ENCODE assay signal across 13 cellular contexts in the genomic region with DNA sequence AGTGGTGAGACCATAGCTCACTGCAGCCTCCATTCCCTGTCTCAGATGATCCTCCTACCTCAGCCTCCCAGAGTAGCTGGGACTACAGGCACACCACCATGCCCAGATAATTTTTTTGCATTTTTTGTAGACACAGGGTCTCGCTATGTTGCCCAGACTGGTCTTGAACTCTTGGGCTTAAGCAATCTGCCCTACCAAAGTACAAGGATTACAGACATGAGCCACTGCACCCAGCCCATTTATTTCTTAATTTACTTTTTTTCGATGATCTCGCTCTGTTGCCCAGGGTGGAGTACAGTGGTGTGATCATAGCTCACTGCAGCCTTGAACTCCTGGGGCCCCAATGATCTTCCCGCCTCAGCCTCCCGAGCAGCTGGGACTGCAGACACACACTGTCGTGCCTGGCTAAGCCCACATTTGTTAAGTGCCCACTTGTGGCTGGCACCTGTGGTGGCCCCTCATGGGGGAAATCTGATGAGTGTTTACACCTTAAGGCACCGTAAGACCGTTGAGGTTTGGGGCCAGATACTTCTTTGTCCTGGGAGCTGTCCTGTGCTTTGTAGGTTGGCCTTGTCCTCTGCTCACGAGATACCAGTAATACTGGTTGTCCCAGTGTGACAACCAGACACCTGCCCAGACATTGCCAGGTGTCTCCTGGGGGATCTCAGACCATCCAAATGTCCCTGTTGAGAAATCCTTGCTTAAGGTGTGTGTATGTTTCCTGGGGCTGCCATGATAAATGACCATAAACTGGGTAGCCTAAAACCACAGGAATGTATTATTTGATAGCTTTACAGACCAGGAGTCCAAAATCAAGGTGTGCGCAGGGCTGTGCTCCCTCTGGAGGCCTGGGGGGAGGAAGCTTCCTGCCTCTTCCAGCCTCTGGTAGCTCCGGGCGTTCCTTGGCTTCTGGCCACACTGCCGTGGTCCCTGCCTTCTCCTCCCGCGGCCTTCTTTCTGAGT.
A peak's percentile ranks its signal among the peaks of the same experiment; 100 is the strongest.
DNase-seq lines count a peak whose midpoint lies in the region; ATAC-seq and TF ChIP-seq lines count a peak whose summit lies in the region.
"Had no signal": no experiment of that assay in that cellular context is flagged by ENCODE, and none has a peak within 500 bp of the region (broad histone marks: within the 10 kb centered on the region; RNA-seq: fewer than 3 reads in every experiment).

No MANE protein-coding gene starts in this region.

- TF ChIP-seq CTCF in astrocyte of the spinal cord (IDR thresholded peaks at IDR 0.05; ENCODE audit: low read depth, low read length) (peak; percentile 4), neural progenitor cell (IDR thresholded peaks at IDR 0.05) (no peak)

- DNase-seq in DMS53 treated with DMSO at 0.1 percent for 48 hours (lab: John Stamatoyannopoulos, UW; ENCODE audit: unreplicated experiment) = peak; percentile 91
- peak; percentile 43 to 64 for DNase-seq in NCI-H187 (lab: John Stamatoyannopoulos, UW)
- DNase-seq in astrocyte of the spinal cord (ENCODE audit: low read depth, low spot score) = no peak
- DNase-seq in neural progenitor cell (ENCODE audit: low spot score) = no peak
- no peak for DNase-seq in GDM1 (lab: John Stamatoyannopoulos, UW)
- no peak for DNase-seq in effector CD8-positive, alpha-beta T cell (lab: John Stamatoyannopoulos, UW)
- DNase-seq: activated CD8-positive, alpha-beta memory T cell treated with anti-CD3 and anti-CD28 coated beads for 24 hours; activated naive CD8-positive, alpha-beta T cell treated with anti-CD3 and anti-CD28 coated beads for 36 hours; KBM-7; T-helper 1 cell had no signal

- no peaks in the 10 kb centered on the region for H3K27me3 ChIP-seq in neural progenitor cell

- peaks cover 32% of the 10 kb centered on the region for H3K4me1 ChIP-seq in neural progenitor cell

- no peaks in the 10 kb centered on the region for H4K20me1 ChIP-seq in neural progenitor cell (ENCODE audit: low read depth)

- peak overlapping the region; percentile 82 for H3K27ac Mint-ChIP-seq in neural progenitor cell
- H3K27ac Mint-ChIP-seq: activated naive CD8-positive, alpha-beta T cell treated with anti-CD3 and anti-CD28 coated beads for 36 hours; memory B cell had no signal

- no peak overlapping the region for H3K9ac ChIP-seq in neural progenitor cell

- in situ Hi-C loops in astrocyte of the spinal cord (cut with HindIII; ENCODE audit: low sequenced_read_pairs) = no loop called here

- no peaks in the 10 kb centered on the region for H3K79me2 ChIP-seq in neural progenitor cell (ENCODE audit: low read depth)

- no peaks in the 10 kb centered on the region for H3K36me3 Mint-ChIP-seq in neural progenitor cell
- H3K36me3 Mint-ChIP-seq: activated naive CD8-positive, alpha-beta T cell treated with anti-CD3 and anti-CD28 coated beads for 36 hours; memory B cell had no signal

- H3F3A ChIP-seq in neural progenitor cell (ENCODE audit: low read depth) = peaks cover 22% of the 10 kb centered on the region

- peaks cover 43% of the 10 kb centered on the region for H3K4me1 Mint-ChIP-seq in neural progenitor cell
- H3K4me1 Mint-ChIP-seq: memory B cell had no signal

- H2AFZ ChIP-seq in neural progenitor cell (replicated peaks) = no peak overlapping the region

- H3K9me3 Mint-ChIP-seq in neural progenitor cell = no peaks in the 10 kb centered on the region
- H3K9me3 Mint-ChIP-seq: activated naive CD8-positive, alpha-beta T cell treated with anti-CD3 and anti-CD28 coated beads for 36 hours; memory B cell had no signal

- H3K4me3 Mint-ChIP-seq in neural progenitor cell = peak overlapping the region; percentile 56
- H3K4me3 Mint-ChIP-seq: activated naive CD8-positive, alpha-beta T cell treated with anti-CD3 and anti-CD28 coated beads for 36 hours; memory B cell had no signal

- no peak overlapping the region for H3K4me3 ChIP-seq in astrocyte of the spinal cord (ENCODE audit: low read depth, low read length)
- no peak overlapping the region for H3K4me3 ChIP-seq in neural progenitor cell

- no peak overlapping the region for H3K27ac ChIP-seq in neural progenitor cell

- ATAC-seq in GM18519 (IDR thresholded peaks at IDR 0.05; ENCODE audit: low FRiP score, unreplicated experiment) (no peak), HG03521 (IDR thresholded peaks at IDR 0.05; ENCODE audit: unreplicated experiment) (no peak)

- peaks cover 21% of the 10 kb centered on the region for H3K27me3 Mint-ChIP-seq in neural progenitor cell (ENCODE audit: insufficient read depth, low read depth)
- H3K27me3 Mint-ChIP-seq: activated naive CD8-positive, alpha-beta T cell treated with anti-CD3 and anti-CD28 coated beads for 36 hours had no signal

- H3K4me2 ChIP-seq in neural progenitor cell = no peak overlapping the region

- H3K9me3 ChIP-seq in neural progenitor cell (ENCODE audit: low read depth) = no peaks in the 10 kb centered on the region

- no peaks in the 10 kb centered on the region for H3K36me3 ChIP-seq in neural progenitor cell

Comparison
In these comparisons a context has a peak if more than half of its experiments do, and no peak if none do; other contexts are left out.
1. DNase-seq: peak in DMS53 treated with DMSO at 0.1 percent for 48 hours (single experiment) and NCI-H187 (2 of 2); none in astrocyte of the spinal cord (single experiment), neural progenitor cell (single experiment), GDM1 (single experiment) and effector CD8-positive, alpha-beta T cell (single experiment).